In the genomic region with DNA sequence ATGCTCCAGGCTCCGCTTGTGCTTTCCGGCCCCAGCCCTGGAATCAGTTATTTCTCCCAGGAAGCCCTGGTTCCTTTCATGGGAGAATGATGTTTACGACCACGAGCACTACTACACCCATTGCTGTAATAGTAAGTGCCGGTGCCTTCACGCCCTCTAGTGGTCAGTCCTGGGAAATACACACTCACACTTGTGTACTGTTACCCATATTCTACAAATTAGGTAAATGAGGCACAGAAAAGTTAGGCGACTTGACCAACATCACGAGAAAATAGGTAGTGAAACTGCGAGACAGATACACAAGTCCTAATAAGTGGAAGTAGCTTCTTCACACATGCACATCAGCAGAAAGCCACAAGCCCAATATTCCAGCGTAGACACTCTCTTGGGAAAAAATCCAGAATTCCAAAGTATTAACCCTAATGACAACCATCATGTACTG, we compare ENCODE assay signal across 8 cellular contexts. TPM values are rescaled to one million over a fixed set of nuclear protein-coding genes. Genes with fewer than 3 reads are reported as not detected.
DNase-seq lines count a peak whose midpoint lies in the region; ATAC-seq and TF ChIP-seq lines count a peak whose summit lies in the region.

No MANE protein-coding gene starts in this region.

- no peaks in the 10 kb centered on the region for H3K9me2 ChIP-seq in Loucy (replicated peaks; ENCODE audit: low read depth, low read length)

- H3K9me3 ChIP-seq in Loucy (ENCODE audit: insufficient read depth, low read depth, low read length) (no peaks in the 10 kb centered on the region), SJCRH30 (replicated peaks) (no peaks in the 10 kb centered on the region), parathyroid adenoma (ENCODE audit: control insufficient read depth, low read length) (no peaks in the 10 kb centered on the region)

- no peak overlapping the region for H3K27ac Mint-ChIP-seq in type B pancreatic cell

- H3K79me2 ChIP-seq in Loucy (ENCODE audit: insufficient read depth, low read length), result no peaks in the 10 kb centered on the region
- no peaks in the 10 kb centered on the region for H3K79me2 ChIP-seq in parathyroid adenoma

- H3K36me3 Mint-ChIP-seq in type B pancreatic cell, result no peaks in the 10 kb centered on the region

- H3K27me3 ChIP-seq in Loucy (ENCODE audit: insufficient read depth, low read length, poor library complexity, severe bottlenecking) (no peaks in the 10 kb centered on the region), SJCRH30 (peaks cover 14% of the 10 kb centered on the region), parathyroid adenoma (ENCODE audit: control insufficient read depth, insufficient read depth, low read length) (no peaks in the 10 kb centered on the region)

- peaks cover 10% of the 10 kb centered on the region for H3K27me3 Mint-ChIP-seq in type B pancreatic cell

- H3K4me3 Mint-ChIP-seq in type B pancreatic cell, result no peak overlapping the region

- no peaks in the 10 kb centered on the region for H3F3A ChIP-seq in Loucy (ENCODE audit: low read depth)

- H3K4me2 ChIP-seq in Loucy (ENCODE audit: low read depth, low read length, poor library complexity, severe bottlenecking), result no peak overlapping the region
- no peak overlapping the region for H3K4me2 ChIP-seq in parathyroid adenoma (ENCODE audit: low read length)

- no peaks in the 10 kb centered on the region for H3K4me1 Mint-ChIP-seq in type B pancreatic cell (ENCODE audit: unreplicated experiment)

- no peaks in the 10 kb centered on the region for H3K4me1 ChIP-seq in Loucy (ENCODE audit: insufficient read depth, low read length, poor library complexity, severe bottlenecking)
- no peaks in the 10 kb centered on the region for H3K4me1 ChIP-seq in SJCRH30
- no peaks in the 10 kb centered on the region for H3K4me1 ChIP-seq in parathyroid adenoma

- H3K9ac ChIP-seq in Loucy (ENCODE audit: low read depth, low read length, poor library complexity, severe bottlenecking) (no peak overlapping the region), parathyroid adenoma (no peak overlapping the region)

- H3K36me3 ChIP-seq in Loucy (ENCODE audit: insufficient read depth, low read length) (no peaks in the 10 kb centered on the region), SJCRH30 (no peaks in the 10 kb centered on the region), parathyroid adenoma (ENCODE audit: control insufficient read depth, insufficient read depth, low read length) (no peaks in the 10 kb centered on the region)

- ATAC-seq in HG02759 (IDR thresholded peaks at IDR 0.05; ENCODE audit: unreplicated experiment), result no peak

- H3K27ac ChIP-seq in SJCRH30 (no peak overlapping the region), parathyroid adenoma (no peak overlapping the region)

- TF ChIP-seq CTCF in GM12865 (IDR thresholded peaks at IDR 0.05; ENCODE audit: insufficient read depth, low read depth, low read length, missing control alignments), result peak; percentile 96
- TF ChIP-seq CTCF in Loucy (conservative IDR thresholded peaks at IDR 0.05; ENCODE audit: low read length), result peak; percentile 95
- peak; percentile 95 for TF ChIP-seq CTCF in parathyroid adenoma (IDR thresholded peaks at IDR 0.05)
- peak; percentile 88 for TF ChIP-seq CTCF in type B pancreatic cell (conservative IDR thresholded peaks at IDR 0.05)

- H4K20me1 ChIP-seq in Loucy (ENCODE audit: insufficient read depth, low read length, poor library complexity, severe bottlenecking), result no peaks in the 10 kb centered on the region

- H3K4me3 ChIP-seq in GM12865 (ENCODE audit: low read depth, low read length) (no peak overlapping the region), Loucy (ENCODE audit: low read length, poor library complexity, severe bottlenecking) (no peak overlapping the region), SJCRH30 (no peak overlapping the region), parathyroid adenoma (ENCODE audit: low read depth, low read length) (no peak overlapping the region)

- DNase-seq in GM12865 (ENCODE audit: low read depth) (peak; percentile 85), SJCRH30 (peak; percentile 72 to 89), germinal center (ENCODE audit: low spot score) (peak; percentile 88), type B pancreatic cell (ENCODE audit: extremely low spot score, unreplicated experiment) (no peak)
- peak; percentile 86 for DNase-seq in activated effector memory CD4-positive, alpha-beta T cell treated with anti-CD3 and anti-CD28 coated beads, Interleukin-2, amount 50 U/mL, for 16 hours

- H2AFZ ChIP-seq in Loucy (ENCODE audit: low read length) (no peak overlapping the region), parathyroid adenoma (peak overlapping the region; percentile 57)

- H3K9me3 Mint-ChIP-seq in type B pancreatic cell, result no peaks in the 10 kb centered on the region

RNA-seq across cellular contexts. Expression of a gene that starts 21.7 kb away (rescaled TPM):
- total RNA-seq in SJCRH30 (2014; rRNA removed; shearing (Covaris generic)), result 5.5 and 5.6 TPM in 2 replicates
- not detected in 2 replicates for total RNA-seq in type B pancreatic cell (ENCODE audit: low replicate concordance)

RNA-seq across cellular contexts. Expression of a gene that starts 29.3 kb away (rescaled TPM):
- not detected in 2 replicates for total RNA-seq in SJCRH30 (2014; rRNA removed; shearing (Covaris generic))
- not detected in 2 replicates for total RNA-seq in type B pancreatic cell (ENCODE audit: low replicate concordance)
